Comparison of ENCODE assay signal across 9 cellular contexts in the genomic region with DNA sequence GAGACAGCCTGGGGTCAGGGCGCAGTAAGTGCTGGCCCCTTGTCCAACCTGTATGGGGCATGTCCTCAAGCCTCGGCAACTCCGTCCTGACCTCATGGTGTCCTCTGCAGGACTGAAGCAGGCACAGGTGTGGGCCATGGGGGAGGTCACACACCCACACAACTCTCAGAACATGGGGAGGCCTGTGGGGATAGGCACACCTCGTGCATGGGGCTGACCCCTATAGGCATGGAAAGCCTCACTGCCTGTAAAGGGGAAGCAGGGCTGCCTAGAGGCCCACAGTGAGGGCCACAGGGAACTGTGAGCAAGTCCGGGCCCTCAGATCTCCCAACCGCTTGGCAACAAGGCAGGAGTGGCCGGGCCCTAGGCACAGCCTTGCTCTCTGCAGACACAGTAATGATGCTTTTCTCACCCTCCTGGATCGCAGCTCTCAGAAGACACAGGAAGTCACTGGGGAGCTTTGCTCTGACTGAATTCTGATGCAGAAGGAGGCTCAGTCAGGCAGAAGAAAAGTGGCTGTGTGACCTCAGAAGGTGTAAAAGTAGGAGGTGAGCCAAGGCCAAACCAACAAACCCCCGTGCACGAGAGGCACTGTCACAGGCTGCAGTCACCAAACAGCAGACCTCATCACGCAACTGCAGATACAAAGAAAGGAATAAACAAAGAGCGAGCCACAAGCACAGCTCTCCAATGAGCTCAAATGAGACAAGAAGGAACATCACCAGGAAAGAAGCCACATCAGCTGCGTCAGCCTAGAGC.
DNase-seq lines count a peak whose midpoint lies in the region; ATAC-seq and FAIRE-seq lines count a peak whose summit lies in the region.
"Had no signal": no experiment of that assay in that cellular context is flagged by ENCODE, and none has a peak within 500 bp of the region (broad histone marks: within the 10 kb centered on the region; RNA-seq: fewer than 3 reads in every experiment).

No MANE protein-coding gene starts in this region.

- H3K4me1 Mint-ChIP-seq in stimulated activated effector memory CD8-positive, alpha-beta T cell treated with anti-CD3 and anti-CD28 coated beads, Interleukin-12 subunit alpha, Interleukin-12 subunit beta, amount 100 ng/mL, for 72 hours, result peaks cover 73% of the 10 kb centered on the region

- no peak for FAIRE-seq in RCC 7860 (lab: Jason Lieb, UNC)

- peak overlapping the region; percentile 39 for H3K27ac ChIP-seq in caudate nucleus (ENCODE audit: low read depth, low read length)

- peak; percentile 79 for ATAC-seq in stimulated activated effector memory CD8-positive, alpha-beta T cell treated with anti-CD3 and anti-CD28 coated beads, Interleukin-12 subunit alpha, Interleukin-12 subunit beta, amount 100 ng/mL, for 72 hours
- no peak for ATAC-seq in HG02759 (IDR thresholded peaks at IDR 0.05; ENCODE audit: unreplicated experiment)

- peak; percentile 26 for DNase-seq in activated T-cell treated with anti-CD3 and anti-CD28 coated beads, Interleukin-2, amount 50 U/mL, for 1 hour
- DNase-seq in activated T-cell treated with anti-CD3 and anti-CD28 coated beads for 4 hours, result no peak
- peak; percentile 14 for DNase-seq in MV-4-11 (lab: John Stamatoyannopoulos, UW)
- DNase-seq in caudate nucleus (lab: John Stamatoyannopoulos, UW), result peak in 8 of 61 donors; percentile 11 to 49 (median 30)
- DNase-seq in stimulated activated effector memory CD8-positive, alpha-beta T cell treated with anti-CD3 and anti-CD28 coated beads, Interleukin-12 subunit alpha, Interleukin-12 subunit beta, amount 100 ng/mL, for 72 hours (ENCODE audit: low spot score in 2 of 2), result peak in 1 of 2 donors; percentile 72
- no peak for DNase-seq in RCC 7860 (ENCODE audit: low spot score)
- DNase-seq in NCI-H146 (lab: John Stamatoyannopoulos, UW), result no peak
- DNase-seq: foreskin fibroblast had no signal

- H3K4me3 Mint-ChIP-seq in stimulated activated effector memory CD8-positive, alpha-beta T cell treated with anti-CD3 and anti-CD28 coated beads, Interleukin-12 subunit alpha, Interleukin-12 subunit beta, amount 100 ng/mL, for 72 hours, result peak overlapping the region; percentile 35

- H3K36me3 Mint-ChIP-seq in stimulated activated effector memory CD8-positive, alpha-beta T cell treated with anti-CD3 and anti-CD28 coated beads, Interleukin-12 subunit alpha, Interleukin-12 subunit beta, amount 100 ng/mL, for 72 hours, result peaks cover 31% of the 10 kb centered on the region

- H3K27ac Mint-ChIP-seq in stimulated activated effector memory CD8-positive, alpha-beta T cell treated with anti-CD3 and anti-CD28 coated beads, Interleukin-12 subunit alpha, Interleukin-12 subunit beta, amount 100 ng/mL, for 72 hours, result peak overlapping the region; percentile 2

- H3K9me3 Mint-ChIP-seq in stimulated activated effector memory CD8-positive, alpha-beta T cell treated with anti-CD3 and anti-CD28 coated beads, Interleukin-12 subunit alpha, Interleukin-12 subunit beta, amount 100 ng/mL, for 72 hours, result no peaks in the 10 kb centered on the region

Comparison
In these comparisons a context has a peak if more than half of its experiments do, and no peak if none do; other contexts are left out.
1. DNase-seq: peak in activated T-cell treated with anti-CD3 and anti-CD28 coated beads, Interleukin-2, amount 50 U/mL, for 1 hour (single experiment) and MV-4-11 (single experiment); none in activated T-cell treated with anti-CD3 and anti-CD28 coated beads for 4 hours (single experiment), RCC 7860 (single experiment) and NCI-H146 (single experiment).